ENCODE assay signal across 1 cellular context in the genomic region with DNA sequence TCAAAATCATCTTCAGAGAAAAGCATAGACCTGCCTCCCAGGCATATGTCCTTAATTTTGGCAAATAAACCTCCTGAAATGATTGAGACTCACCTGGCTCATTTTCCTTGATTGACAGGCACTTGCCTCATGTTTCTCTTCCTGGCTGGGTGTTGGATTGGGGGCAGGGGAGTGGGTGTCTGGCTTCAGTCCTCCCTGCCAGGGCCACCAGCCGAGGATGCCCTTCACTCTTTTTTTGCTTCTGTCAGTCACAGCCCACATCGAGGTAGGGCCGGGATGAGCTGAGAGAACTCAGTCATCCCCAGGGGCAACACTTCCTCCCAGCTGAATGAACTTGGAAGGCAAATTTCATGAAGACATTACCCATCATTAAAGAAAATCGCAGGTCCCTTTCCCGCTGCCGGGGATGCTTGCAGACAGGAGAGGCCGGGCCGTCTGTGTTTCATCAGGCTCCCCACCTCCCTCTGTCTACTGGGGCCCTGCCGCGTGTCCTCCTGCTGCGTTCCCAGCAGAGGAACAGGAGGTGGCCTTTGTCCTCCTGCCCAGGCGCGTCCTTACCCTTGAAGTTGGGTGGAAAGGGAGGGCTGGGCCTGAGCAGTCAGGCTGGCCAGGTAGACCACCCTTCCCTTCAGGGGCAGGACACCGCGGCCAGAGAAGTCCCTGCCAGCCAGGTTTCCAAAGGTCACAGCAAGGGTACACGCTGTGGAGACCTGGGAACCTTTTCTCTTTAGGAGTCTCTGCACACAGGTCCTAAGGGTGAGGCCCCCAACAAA.
TF ChIP-seq lines count a peak whose summit lies in the region.

No MANE protein-coding gene starts in this region.

TF ChIP-seq in GM23338, 12 proteins besides CTCF, POLR2A, EP300 and RAD21:
- no peak for TF ChIP-seq ZNF331 (CRISPR knock-in tag; IDR thresholded peaks at IDR 0.05; ENCODE audit: low read depth)
